1 cellular context compared by ENCODE assay signal in the genomic region with DNA sequence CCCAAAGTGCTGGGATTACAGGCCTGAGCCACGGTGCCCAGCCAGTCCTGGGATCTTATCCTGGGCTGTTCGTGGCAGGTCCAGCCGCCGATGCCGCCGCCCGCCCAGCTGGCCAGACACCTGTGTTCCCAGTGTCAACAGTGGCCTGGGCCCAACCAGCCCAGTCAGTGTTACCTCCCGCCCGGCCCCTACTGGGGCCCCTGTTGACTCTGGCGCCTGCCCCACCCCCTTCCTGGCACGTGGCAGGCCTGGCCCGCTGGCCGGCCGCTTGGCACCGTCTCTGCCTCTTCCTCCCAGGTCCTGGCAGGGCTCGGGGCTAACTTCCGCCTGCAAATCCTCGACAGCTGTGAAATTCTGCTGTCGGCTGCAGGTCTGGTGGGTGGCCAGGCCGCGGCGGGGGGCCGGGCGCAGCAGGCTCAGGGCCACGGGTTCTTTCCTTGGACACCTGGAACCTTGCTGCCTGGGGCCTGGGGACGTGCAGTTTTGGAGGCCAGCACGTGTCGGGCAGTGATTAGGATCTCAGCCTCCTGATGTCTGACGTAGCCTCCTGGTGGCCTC.
TF ChIP-seq lines count a peak whose summit lies in the region.

No MANE protein-coding gene starts in this region.

TF ChIP-seq in HepG2, 621 proteins besides CTCF, POLR2A, EP300 and RAD21 (continued from another document and continues in another):
- peak; percentile 75; the same call in 1 of the 2 replicates for TF ChIP-seq ZNF276 (CRISPR knock-in tag; IDR thresholded peaks at IDR 0.05; ENCODE audit: low read depth)
- TF ChIP-seq HOMEZ (CRISPR knock-in tag; IDR thresholded peaks at IDR 0.05; ENCODE audit: low read depth) = peak; percentile 40; the same call in 1 of the 2 replicates
- peak; percentile 54; the same call in 1 of the 2 replicates for TF ChIP-seq ZNF143 (CRISPR knock-in tag; IDR thresholded peaks at IDR 0.05)
- TF ChIP-seq CC2D1A (CRISPR knock-in tag; IDR thresholded peaks at IDR 0.05) = no peak
- no peak for TF ChIP-seq CHD4 (IDR thresholded peaks at IDR 0.05; ENCODE audit: borderline replicate concordance, low read length)
- no peak; the same call in 1 of the 2 replicates for TF ChIP-seq ZNF546 (CRISPR knock-in tag; conservative IDR thresholded peaks at IDR 0.05)
- TF ChIP-seq, protein P1, sequence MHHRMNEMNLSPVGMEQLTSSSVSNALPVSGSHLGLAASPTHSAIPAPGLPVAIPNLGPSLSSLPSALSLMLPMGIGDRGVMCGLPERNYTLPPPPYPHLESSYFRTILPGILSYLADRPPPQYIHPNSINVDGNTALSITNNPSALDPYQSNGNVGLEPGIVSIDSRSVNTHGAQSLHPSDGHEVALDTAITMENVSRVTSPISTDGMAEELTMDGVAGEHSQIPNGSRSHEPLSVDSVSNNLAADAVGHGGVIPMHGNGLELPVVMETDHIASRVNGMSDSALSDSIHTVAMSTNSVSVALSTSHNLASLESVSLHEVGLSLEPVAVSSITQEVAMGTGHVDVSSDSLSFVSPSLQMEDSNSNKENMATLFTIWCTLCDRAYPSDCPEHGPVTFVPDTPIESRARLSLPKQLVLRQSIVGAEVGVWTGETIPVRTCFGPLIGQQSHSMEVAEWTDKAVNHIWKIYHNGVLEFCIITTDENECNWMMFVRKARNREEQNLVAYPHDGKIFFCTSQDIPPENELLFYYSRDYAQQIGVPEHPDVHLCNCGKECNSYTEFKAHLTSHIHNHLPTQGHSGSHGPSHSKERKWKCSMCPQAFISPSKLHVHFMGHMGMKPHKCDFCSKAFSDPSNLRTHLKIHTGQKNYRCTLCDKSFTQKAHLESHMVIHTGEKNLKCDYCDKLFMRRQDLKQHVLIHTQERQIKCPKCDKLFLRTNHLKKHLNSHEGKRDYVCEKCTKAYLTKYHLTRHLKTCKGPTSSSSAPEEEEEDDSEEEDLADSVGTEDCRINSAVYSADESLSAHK (CRISPR knock-in tag; IDR thresholded peaks at IDR 0.05; ENCODE audit: borderline replicate concordance) = no peak
- TF ChIP-seq FOXM1 (CRISPR knock-in tag; IDR thresholded peaks at IDR 0.05) = no peak
- TF ChIP-seq KDM5A (IDR thresholded peaks at IDR 0.05; ENCODE audit: borderline replicate concordance, low read length) = no peak
- TF ChIP-seq RBFOX2 (IDR thresholded peaks at IDR 0.05; ENCODE audit: low read depth, low read length) = peak; percentile 89
- TF ChIP-seq JUNB (CRISPR knock-in tag; IDR thresholded peaks at IDR 0.05; ENCODE audit: borderline replicate concordance) = no peak
- TF ChIP-seq, protein P2, sequence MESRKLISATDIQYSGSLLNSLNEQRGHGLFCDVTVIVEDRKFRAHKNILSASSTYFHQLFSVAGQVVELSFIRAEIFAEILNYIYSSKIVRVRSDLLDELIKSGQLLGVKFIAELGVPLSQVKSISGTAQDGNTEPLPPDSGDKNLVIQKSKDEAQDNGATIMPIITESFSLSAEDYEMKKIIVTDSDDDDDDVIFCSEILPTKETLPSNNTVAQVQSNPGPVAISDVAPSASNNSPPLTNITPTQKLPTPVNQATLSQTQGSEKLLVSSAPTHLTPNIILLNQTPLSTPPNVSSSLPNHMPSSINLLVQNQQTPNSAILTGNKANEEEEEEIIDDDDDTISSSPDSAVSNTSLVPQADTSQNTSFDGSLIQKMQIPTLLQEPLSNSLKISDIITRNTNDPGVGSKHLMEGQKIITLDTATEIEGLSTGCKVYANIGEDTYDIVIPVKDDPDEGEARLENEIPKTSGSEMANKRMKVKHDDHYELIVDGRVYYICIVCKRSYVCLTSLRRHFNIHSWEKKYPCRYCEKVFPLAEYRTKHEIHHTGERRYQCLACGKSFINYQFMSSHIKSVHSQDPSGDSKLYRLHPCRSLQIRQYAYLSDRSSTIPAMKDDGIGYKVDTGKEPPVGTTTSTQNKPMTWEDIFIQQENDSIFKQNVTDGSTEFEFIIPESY (CRISPR knock-in tag; IDR thresholded peaks at IDR 0.05) = peak; percentile 91
- peak; percentile 95 for TF ChIP-seq ARID5B (CRISPR knock-in tag; IDR thresholded peaks at IDR 0.05)
- TF ChIP-seq GLI4 (CRISPR knock-in tag; IDR thresholded peaks at IDR 0.05; ENCODE audit: borderline replicate concordance) = no peak
- peak; percentile 49; the same call in 1 of the 2 replicates for TF ChIP-seq DPF2 (CRISPR knock-in tag; IDR thresholded peaks at IDR 0.05; ENCODE audit: borderline replicate concordance, low read depth)
- no peak for TF ChIP-seq ZNF44 (CRISPR knock-in tag; IDR thresholded peaks at IDR 0.05)
- TF ChIP-seq, protein P3, sequence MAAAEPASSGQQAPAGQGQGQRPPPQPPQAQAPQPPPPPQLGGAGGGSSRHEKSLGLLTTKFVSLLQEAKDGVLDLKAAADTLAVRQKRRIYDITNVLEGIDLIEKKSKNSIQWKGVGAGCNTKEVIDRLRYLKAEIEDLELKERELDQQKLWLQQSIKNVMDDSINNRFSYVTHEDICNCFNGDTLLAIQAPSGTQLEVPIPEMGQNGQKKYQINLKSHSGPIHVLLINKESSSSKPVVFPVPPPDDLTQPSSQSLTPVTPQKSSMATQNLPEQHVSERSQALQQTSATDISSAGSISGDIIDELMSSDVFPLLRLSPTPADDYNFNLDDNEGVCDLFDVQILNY (CRISPR knock-in tag; conservative IDR thresholded peaks at IDR 0.05) = no peak
- no peak for TF ChIP-seq EZH2 (conservative IDR thresholded peaks at IDR 0.05; ENCODE audit: low read depth, low read length)
- TF ChIP-seq ZNF713 (CRISPR knock-in tag; IDR thresholded peaks at IDR 0.05) = 0 out of 2 replicates have a peak, but pooled peaks have one; percentile 57
- no peak; the same call in 1 of the 2 replicates for TF ChIP-seq ZNF572 (CRISPR knock-in tag; IDR thresholded peaks at IDR 0.05)
- peak; percentile 86 for TF ChIP-seq SOX5 (CRISPR knock-in tag; IDR thresholded peaks at IDR 0.05; ENCODE audit: borderline replicate concordance)
- no peak for TF ChIP-seq ZNF33A (CRISPR knock-in tag; IDR thresholded peaks at IDR 0.05; ENCODE audit: borderline replicate concordance)
- TF ChIP-seq ZNF451 (CRISPR knock-in tag; IDR thresholded peaks at IDR 0.05) = peak; percentile 70; the same call in 1 of the 2 replicates
- TF ChIP-seq HOXD1 (CRISPR knock-in tag; IDR thresholded peaks at IDR 0.05) = peak; percentile 87; the same call in 1 of the 2 replicates
- no peak for TF ChIP-seq LCORL (IDR thresholded peaks at IDR 0.05)
- TF ChIP-seq LCORL (CRISPR knock-in tag; IDR thresholded peaks at IDR 0.05) = peak; percentile 97
- no peak for TF ChIP-seq NFE2L2 (IDR thresholded peaks at IDR 0.05; ENCODE audit: low read length)
- TF ChIP-seq SMAD1 (CRISPR knock-in tag; IDR thresholded peaks at IDR 0.05; ENCODE audit: borderline replicate concordance, low read depth) = no peak
- TF ChIP-seq ZKSCAN8 (CRISPR knock-in tag; IDR thresholded peaks at IDR 0.05; ENCODE audit: borderline replicate concordance) = peak; percentile 97
- TF ChIP-seq NFYB (CRISPR knock-in tag; IDR thresholded peaks at IDR 0.05) = no peak
- TF ChIP-seq IRF1 (CRISPR knock-in tag; IDR thresholded peaks at IDR 0.05; ENCODE audit: low read depth) = peak; percentile 46; the same call in 1 of the 2 replicates
- TF ChIP-seq POLR2AphosphoS2 (IDR thresholded peaks at IDR 0.05; ENCODE audit: low read depth, low read length) = no peak
- TF ChIP-seq, protein P4, sequence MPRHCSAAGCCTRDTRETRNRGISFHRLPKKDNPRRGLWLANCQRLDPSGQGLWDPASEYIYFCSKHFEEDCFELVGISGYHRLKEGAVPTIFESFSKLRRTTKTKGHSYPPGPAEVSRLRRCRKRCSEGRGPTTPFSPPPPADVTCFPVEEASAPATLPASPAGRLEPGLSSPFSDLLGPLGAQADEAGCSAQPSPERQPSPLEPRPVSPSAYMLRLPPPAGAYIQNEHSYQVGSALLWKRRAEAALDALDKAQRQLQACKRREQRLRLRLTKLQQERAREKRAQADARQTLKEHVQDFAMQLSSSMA (CRISPR knock-in tag; IDR thresholded peaks at IDR 0.05) = peak; percentile 75; the same call in 1 of the 2 replicates
- TF ChIP-seq ZNF772 (CRISPR knock-in tag; IDR thresholded peaks at IDR 0.05) = no peak; the same call in 1 of the 2 replicates
- peak; percentile 22; the same call in 1 of the 2 replicates for TF ChIP-seq TCF7 (IDR thresholded peaks at IDR 0.05; ENCODE audit: low read depth)
- TF ChIP-seq PRDM15 (CRISPR knock-in tag; IDR thresholded peaks at IDR 0.05) = no peak
- TF ChIP-seq CHCHD3 (CRISPR knock-in tag; IDR thresholded peaks at IDR 0.05) = no peak
- TF ChIP-seq, protein P5, sequence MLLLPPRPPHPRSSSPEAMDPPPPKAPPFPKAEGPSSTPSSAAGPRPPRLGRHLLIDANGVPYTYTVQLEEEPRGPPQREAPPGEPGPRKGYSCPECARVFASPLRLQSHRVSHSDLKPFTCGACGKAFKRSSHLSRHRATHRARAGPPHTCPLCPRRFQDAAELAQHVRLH (CRISPR knock-in tag; IDR thresholded peaks at IDR 0.05; ENCODE audit: borderline replicate concordance, low read depth) = peak; percentile 83; the same call in 1 of the 2 replicates
- TF ChIP-seq ZNF460 (CRISPR knock-in tag; IDR thresholded peaks at IDR 0.05; ENCODE audit: borderline replicate concordance) = 0 out of 2 replicates have a peak, but pooled peaks have one; percentile 8
- TF ChIP-seq ZNF562 (CRISPR knock-in tag; IDR thresholded peaks at IDR 0.05; ENCODE audit: borderline replicate concordance) = no peak
